ENCODE assay signal across 2 cellular contexts in genomic region chr4:149050840-149051239, GRCh38.
TF ChIP-seq lines count a peak whose summit lies in the region.

No MANE protein-coding gene starts in this region.

TF ChIP-seq in GM23338, 12 proteins besides CTCF, POLR2A, EP300 and RAD21:
- no peak for TF ChIP-seq ZNF462 (CRISPR knock-in tag; IDR thresholded peaks at IDR 0.05)

TF ChIP-seq in IMR-90, 13 proteins besides CTCF, POLR2A, EP300 and RAD21 (continued from another document):
- TF ChIP-seq MXI1 (IDR thresholded peaks at IDR 0.05; ENCODE audit: borderline replicate concordance, low read depth, low read length): no peak
- no peak for TF ChIP-seq ELK1 (IDR thresholded peaks at IDR 0.05; ENCODE audit: borderline replicate concordance, low read depth, low read length)
- TF ChIP-seq BHLHE40 (IDR thresholded peaks at IDR 0.05; ENCODE audit: low read depth, low read length): no peak
- TF ChIP-seq USF2 (IDR thresholded peaks at IDR 0.05; ENCODE audit: low read depth, low read length): no peak
- no peak for TF ChIP-seq CHD1 (IDR thresholded peaks at IDR 0.05; ENCODE audit: low read depth, low read length)
- no peak for TF ChIP-seq RFX5 (IDR thresholded peaks at IDR 0.05; ENCODE audit: low read depth, low read length)
- TF ChIP-seq RCOR1 (IDR thresholded peaks at IDR 0.05; ENCODE audit: insufficient replicate concordance, low read length): no peak
- TF ChIP-seq CEBPB (IDR thresholded peaks at IDR 0.05; ENCODE audit: low read depth, low read length): no peak
- TF ChIP-seq MAZ (IDR thresholded peaks at IDR 0.05; ENCODE audit: borderline replicate concordance, low read depth, low read length): no peak
- TF ChIP-seq FOS (IDR thresholded peaks at IDR 0.05; ENCODE audit: low read depth, low read length): no peak
TF ChIP-seq in IMR-90: peak in this region for 0.
